Comparison of ENCODE assay signal across 8 cellular contexts in the genomic region with DNA sequence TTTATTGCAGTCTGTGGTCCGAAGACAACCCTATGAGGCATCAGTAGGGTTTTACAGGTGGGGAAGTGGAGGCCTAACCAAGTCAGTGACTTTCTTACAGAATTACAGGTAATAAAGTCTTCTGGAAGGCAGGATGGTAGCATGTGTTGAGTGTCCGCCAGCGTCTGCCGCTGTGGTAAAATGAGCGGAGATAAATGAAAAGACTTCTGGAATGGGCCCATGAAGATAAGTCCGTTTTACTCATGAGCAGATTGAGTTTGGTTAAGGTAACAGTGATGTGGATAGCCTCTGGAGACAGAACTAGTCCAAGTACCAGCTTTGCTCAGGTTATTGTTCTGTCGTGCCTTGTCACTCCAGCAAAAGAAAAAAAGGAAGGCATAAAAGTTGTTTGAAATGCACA. TPM values are rescaled to one million over a fixed set of nuclear protein-coding genes. Genes with fewer than 3 reads are reported as not detected.
DNase-seq lines count a peak whose midpoint lies in the region; ATAC-seq and TF ChIP-seq lines count a peak whose summit lies in the region.

No MANE protein-coding gene starts in this region.

- no peaks in the 10 kb centered on the region for H3K27me3 ChIP-seq in BJ (ENCODE audit: control insufficient read depth, insufficient read depth, low read length)
- H3K27me3 ChIP-seq in duodenal mucosa (ENCODE audit: control insufficient read depth in 1 of 2, insufficient read depth in 2 of 2, low read length in 2 of 2), result no peaks in the 10 kb centered on the region

- peaks cover 18% of the 10 kb centered on the region for H3K36me3 Mint-ChIP-seq in natural killer cell treated with Interleukin-12 subunit alpha and Interleukin-12 subunit beta and Interleukin-15 and Interleukin-18, amount 100 ng/mL, for 72 hours

- no peaks in the 10 kb centered on the region for H3K9me3 Mint-ChIP-seq in natural killer cell treated with Interleukin-12 subunit alpha and Interleukin-12 subunit beta and Interleukin-15 and Interleukin-18, amount 100 ng/mL, for 72 hours

- H3K27ac ChIP-seq in duodenal mucosa (ENCODE audit: low read depth, low read length), result no peak overlapping the region

- DNase-seq in BJ (ENCODE audit: low read depth), result no peak
- peak; percentile 21 for DNase-seq in NAMALWA (ENCODE audit: low spot score)
- no peak for DNase-seq in natural killer cell treated with Interleukin-12 subunit alpha and Interleukin-12 subunit beta and Interleukin-15 and Interleukin-18, amount 100 ng/mL, for 72 hours (ENCODE audit: low spot score)
- DNase-seq in NCI-H1417 treated with DMSO at 0.1 percent for 48 hours (lab: John Stamatoyannopoulos, UW), result no peak

- no peaks in the 10 kb centered on the region for H3K27me3 Mint-ChIP-seq in natural killer cell treated with Interleukin-12 subunit alpha and Interleukin-12 subunit beta and Interleukin-15 and Interleukin-18, amount 100 ng/mL, for 72 hours

- H3K27ac Mint-ChIP-seq in natural killer cell treated with Interleukin-12 subunit alpha and Interleukin-12 subunit beta and Interleukin-15 and Interleukin-18, amount 100 ng/mL, for 72 hours, result peak overlapping the region; percentile 48 to 78

- POLR2A ChIA-PET in BJ (lab: Charles Lee), result no interaction called here

- CTCF ChIA-PET in BJ (lab: Yijun Ruan, JAX), result interaction anchor here (1.5 kb wide), 1 partner anchor 9 kb away, joined by 7 read pairs; no protein-coding TSS in a partner anchor

- H3K9ac ChIP-seq in duodenal mucosa (ENCODE audit: low read depth in 1 of 2, low read length in 2 of 2), result peak overlapping the region; percentile 80 to 91

- H3K36me3 ChIP-seq in BJ (ENCODE audit: control insufficient read depth, insufficient read depth, low read length) (peaks cover 8% of the 10 kb centered on the region), duodenal mucosa (ENCODE audit: control insufficient read depth in 1 of 2, insufficient read depth in 2 of 2, low read length in 2 of 2) (peaks cover 7 to 23% of the 10 kb centered on the region in 2 donors)

- H3K4me3 ChIP-seq in BJ (ENCODE audit: low read depth, low read length) (peak overlapping the region; percentile 73), duodenal mucosa (ENCODE audit: low read depth in 1 of 2, low read length in 2 of 2) (peak overlapping the region; percentile 96 to 98)

- peak overlapping the region; percentile 92 for H3K4me3 Mint-ChIP-seq in natural killer cell treated with Interleukin-12 subunit alpha and Interleukin-12 subunit beta and Interleukin-15 and Interleukin-18, amount 100 ng/mL, for 72 hours

- no peak for TF ChIP-seq CTCF in BJ (IDR thresholded peaks at IDR 0.05; ENCODE audit: insufficient read depth, low read depth, low read length)

- peaks cover 33 to 39% of the 10 kb centered on the region in 2 donors for H3K4me1 ChIP-seq in duodenal mucosa (ENCODE audit: control insufficient read depth in 1 of 2, insufficient read depth in 2 of 2, low read length in 2 of 2)

- peaks cover 43 to 50% of the 10 kb centered on the region in 2 donors for H3K4me1 Mint-ChIP-seq in natural killer cell treated with Interleukin-12 subunit alpha and Interleukin-12 subunit beta and Interleukin-15 and Interleukin-18, amount 100 ng/mL, for 72 hours (ENCODE audit: low read depth in 2 of 2)

- no peak for ATAC-seq in natural killer cell treated with Interleukin-12 subunit alpha and Interleukin-12 subunit beta and Interleukin-15 and Interleukin-18, amount 100 ng/mL, for 72 hours
- no peak for ATAC-seq in GM21619 (IDR thresholded peaks at IDR 0.05; ENCODE audit: unreplicated experiment)
- ATAC-seq in HG03196 (IDR thresholded peaks at IDR 0.05; ENCODE audit: unreplicated experiment), result no peak
- no peak for ATAC-seq in HG02678 (IDR thresholded peaks at IDR 0.05; ENCODE audit: unreplicated experiment)

- no peaks in the 10 kb centered on the region for H3K9me3 ChIP-seq in duodenal mucosa (ENCODE audit: control insufficient read depth in 1 of 2, low read length in 2 of 2)

RNA-seq across cellular contexts. Expression of gene FBH1, which starts 1.0 kb away (rescaled TPM):
- polyA plus RNA-seq in BJ (2011; rRNA removed), result 61.8 and 82.5 TPM in 2 replicates
- 92.2 and 118 TPM in 2 replicates for polyA minus RNA-seq in BJ (2011; rRNA and poly(A)+ RNA removed)
- total RNA-seq in natural killer cell treated with Interleukin-12 subunit alpha and Interleukin-12 subunit beta and Interleukin-15 and Interleukin-18, amount 100 ng/mL, for 72 hours, result 10 to 100 TPM; 65.3 to 99.9 TPM

RNA-seq across cellular contexts. Expression of gene ANKRD16, which starts 1.3 kb away (rescaled TPM):
- polyA plus RNA-seq in BJ (2011; rRNA removed), result 5.2 and 7.4 TPM in 2 replicates
- polyA minus RNA-seq in BJ (2011; rRNA and poly(A)+ RNA removed), result 6.1 and 10.9 TPM in 2 replicates
- 1 to 10 TPM; 4.1 to 7.6 TPM for total RNA-seq in natural killer cell treated with Interleukin-12 subunit alpha and Interleukin-12 subunit beta and Interleukin-15 and Interleukin-18, amount 100 ng/mL, for 72 hours
